Comparison of ENCODE assay signal across 8 cellular contexts in genomic region chr1:35145892-35146549, GRCh38. TPM values are rescaled to one million over a fixed set of nuclear protein-coding genes. Genes with fewer than 3 reads are reported as not detected.
A peak's percentile ranks its signal among the peaks of the same experiment; 100 is the strongest.
DNase-seq lines count a peak whose midpoint lies in the region; ATAC-seq, FAIRE-seq and TF ChIP-seq lines count a peak whose summit lies in the region.
"Not testable (repeated sequence)": the region's sequence is repeated elsewhere in the genome, so short reads cannot be mapped to it uniquely, and the experiment has no call there.

No MANE protein-coding gene starts in this region.

- not testable (repeated sequence) for H2AFZ ChIP-seq in HepG2 (ENCODE audit: low read length)
- peak overlapping the region; percentile 41 for H2AFZ ChIP-seq in osteoblast (ENCODE audit: low read length)

- not testable (repeated sequence) for TF ChIP-seq CTCF in breast epithelium (IDR thresholded peaks at IDR 0.05); esophagus squamous epithelium (IDR thresholded peaks at IDR 0.05); HepG2 (CRISPR knock-in tag; IDR thresholded peaks at IDR 0.05); osteoblast (IDR thresholded peaks at IDR 0.05; ENCODE audit: extremely low read depth, low read depth, low read length)

- H4K20me1 ChIP-seq in HepG2 (ENCODE audit: insufficient read depth, low read length); osteoblast (ENCODE audit: insufficient read depth, low read length): not testable (repeated sequence)

- not testable (repeated sequence) for H3K79me2 ChIP-seq in HepG2 (ENCODE audit: insufficient read depth, low read length); osteoblast (ENCODE audit: insufficient read depth, low read length)

- not testable (repeated sequence) for TF ChIP-seq EP300 in HepG2 (IDR thresholded peaks at IDR 0.05; ENCODE audit: low read depth in 2 of 2, low read length in 2 of 2); HepG2 (CRISPR knock-in tag; IDR thresholded peaks at IDR 0.05; ENCODE audit: borderline replicate concordance)

- H3K4me1 Mint-ChIP-seq in T-helper 1 cell treated with Interleukin-12 subunit alpha and Interleukin-12 subunit beta and Interleukin-4 antibody, amounts not matched to agents 30 μg/mL and 1 μg/mL, for 36 hours (ENCODE audit: low read depth), result not testable (repeated sequence)
- H3K4me1 Mint-ChIP-seq in activated T-cell treated with anti-CD3 and anti-CD28 coated beads, Interleukin-2, amount 50 U/mL, for 24 hours (ENCODE audit: low read depth), result peaks cover 12% of the 10 kb centered on the region

- H3K9me3 ChIP-seq in breast epithelium; esophagus squamous epithelium; HepG2 (ENCODE audit: low read length); osteoblast (ENCODE audit: low read depth, low read length): not testable (repeated sequence)

- H3K4me1 ChIP-seq in breast epithelium; HepG2 (ENCODE audit: insufficient read depth, low read length); osteoblast (ENCODE audit: insufficient read depth, low read length): not testable (repeated sequence)
- peaks cover 0 to 35% (median 4%) of the 10 kb centered on the region in 3 donors for H3K4me1 ChIP-seq in esophagus squamous epithelium

- peak overlapping the region; percentile 57 for H3K27ac Mint-ChIP-seq in T-helper 1 cell treated with Interleukin-12 subunit alpha and Interleukin-12 subunit beta and Interleukin-4 antibody, amounts not matched to agents 30 μg/mL and 1 μg/mL, for 36 hours
- not testable (repeated sequence) for H3K27ac Mint-ChIP-seq in activated T-cell treated with anti-CD3 and anti-CD28 coated beads, Interleukin-2, amount 50 U/mL, for 24 hours

- H3K4me2 ChIP-seq in HepG2 (ENCODE audit: low read depth, low read length), result 0 out of 2 replicates have a peak overlapping the region, but pooled peaks have one; percentile 12
- peak overlapping the region; percentile 51 for H3K4me2 ChIP-seq in osteoblast (ENCODE audit: insufficient read depth, low read length)

- not testable (repeated sequence) for FAIRE-seq in HepG2 (lab: Jason Lieb, UNC)

- H3K4me3 Mint-ChIP-seq in T-helper 1 cell treated with Interleukin-12 subunit alpha and Interleukin-12 subunit beta and Interleukin-4 antibody, amounts not matched to agents 30 μg/mL and 1 μg/mL, for 36 hours; activated T-cell treated with anti-CD3 and anti-CD28 coated beads, Interleukin-2, amount 50 U/mL, for 24 hours: not testable (repeated sequence)

- peak overlapping the region in 1 of 2 donors; percentile 19 for H3K27ac ChIP-seq in breast epithelium
- peak overlapping the region; percentile 13 to 68 (median 50) for H3K27ac ChIP-seq in esophagus squamous epithelium
- H3K27ac ChIP-seq in HepG2 (ENCODE audit: extremely low read length, insufficient read depth, low read length); osteoblast (ENCODE audit: low read depth, low read length): not testable (repeated sequence)

- not testable (repeated sequence) for H3K9me3 Mint-ChIP-seq in T-helper 1 cell treated with Interleukin-12 subunit alpha and Interleukin-12 subunit beta and Interleukin-4 antibody, amounts not matched to agents 30 μg/mL and 1 μg/mL, for 36 hours; activated T-cell treated with anti-CD3 and anti-CD28 coated beads, Interleukin-2, amount 50 U/mL, for 24 hours

- in situ Hi-C loops in HepG2 (cut with HindIII; ENCODE audit: extremely low pct_ligation_motif_present, low pct_unique_long_range_greater_than_20kb), result not testable (repeated sequence)

- H3K9ac ChIP-seq in HepG2 (ENCODE audit: insufficient read depth, low read depth, low read length), result not testable (repeated sequence)

- not testable (repeated sequence) for TF ChIP-seq POLR2A in breast epithelium (IDR thresholded peaks at IDR 0.05); esophagus squamous epithelium (IDR thresholded peaks at IDR 0.05); HepG2 (IDR thresholded peaks at IDR 0.05; ENCODE audit: insufficient read depth in 1 of 2, low read depth in 2 of 2, low read length in 2 of 2)

- H3K36me3 Mint-ChIP-seq in T-helper 1 cell treated with Interleukin-12 subunit alpha and Interleukin-12 subunit beta and Interleukin-4 antibody, amounts not matched to agents 30 μg/mL and 1 μg/mL, for 36 hours (ENCODE audit: low read depth); activated T-cell treated with anti-CD3 and anti-CD28 coated beads, Interleukin-2, amount 50 U/mL, for 24 hours (ENCODE audit: low read depth): not testable (repeated sequence)

- CTCF ChIA-PET in HepG2 (lab: Yijun Ruan, JAX; ENCODE audit: low intra/inter-chr PET ratio, low total read pairs), result not testable (repeated sequence)

- peak; percentile 40; the same call in 2 of the 3 replicates for ATAC-seq in HepG2

- not testable (repeated sequence) for H3K27me3 ChIP-seq in breast epithelium; esophagus squamous epithelium; osteoblast (ENCODE audit: insufficient read depth, low read length)
- H3K27me3 ChIP-seq in HepG2 (ENCODE audit: control insufficient read depth in 1 of 2, insufficient read depth in 2 of 2, low read length in 2 of 2), result peaks cover 0 to 16% of the 10 kb centered on the region in 2 experiments; a peak in 1 of 5 replicates

- BruUV-seq in HepG2 (replicated peaks; lab: Mats Ljungman, UMichigan), result not testable (repeated sequence)

- not testable (repeated sequence) for TF ChIP-seq RAD21 in HepG2 (CRISPR knock-in tag; IDR thresholded peaks at IDR 0.05)

- POLR2A ChIA-PET in HepG2 (lab: Yijun Ruan, JAX), result not testable (repeated sequence)

- H3K4me3 ChIP-seq in breast epithelium (peak overlapping the region in 2 of 3 donors; percentile 34 to 53), esophagus squamous epithelium (peak overlapping the region; percentile 7 to 57 (median 28))
- not testable (repeated sequence) for H3K4me3 ChIP-seq in HepG2 (replicated peaks in 1 of 3; ENCODE audit: insufficient read depth in 1 of 3, low read depth in 2 of 3, low read length in 3 of 3); osteoblast (ENCODE audit: insufficient read depth, low read length)

- 21 to 50% methylated on average over 3 to 5 of the region's 13 CpGs for WGBS in esophagus squamous epithelium, 2 donors
- 21% methylated on average over 7 of the region's 13 CpGs for WGBS in HepG2 (ENCODE audit: low lambda C conversion rate)

- DNase-seq in EL (peak; percentile 5), osteoblast (ENCODE audit: insufficient read length, low spot score, missing footprints) (peak; percentile 35)
- peak; percentile 35 for DNase-seq in activated T-cell treated with anti-CD3 and anti-CD28 coated beads, Interleukin-2, amount 50 U/mL, for 24 hours
- DNase-seq in breast epithelium (ENCODE audit: low spot score in 2 of 2); esophagus squamous epithelium (lab: John Stamatoyannopoulos, UW); HepG2 (ENCODE audit: low spot score): not testable (repeated sequence)
- DNase-seq in stimulated activated CD4-positive, alpha-beta T cell treated with anti-CD3 and anti-CD28 coated beads, Interleukin-4, amount 100 ng/mL, for 1 hour, result peak; percentile 2

- intact Hi-C loops in breast epithelium (cut with DNase I; ENCODE audit: low total_unique reads); esophagus squamous epithelium (cut with DNase I); HepG2 (cut with micrococcal nuclease; ENCODE audit: unreplicated experiment): not testable (repeated sequence)

- not testable (repeated sequence) for H3K27me3 Mint-ChIP-seq in T-helper 1 cell treated with Interleukin-12 subunit alpha and Interleukin-12 subunit beta and Interleukin-4 antibody, amounts not matched to agents 30 μg/mL and 1 μg/mL, for 36 hours (ENCODE audit: low read depth); activated T-cell treated with anti-CD3 and anti-CD28 coated beads, Interleukin-2, amount 50 U/mL, for 24 hours

- H3K36me3 ChIP-seq in breast epithelium; esophagus squamous epithelium; HepG2 (replicated peaks in 1 of 2; ENCODE audit: control insufficient read depth in 1 of 2, insufficient read depth in 2 of 2, low read length in 2 of 2); osteoblast (ENCODE audit: insufficient read depth, low read length): not testable (repeated sequence)

RNA-seq across cellular contexts. Expression of gene SFPQ, which starts 46.9 kb away (rescaled TPM):
- total RNA-seq in breast epithelium, result 100 to 1,000 TPM; 249 to 314 (median 269) TPM
- total RNA-seq in esophagus squamous epithelium, result 100 to 1,000 TPM in 3 of 4 donors, 10 to 100 TPM in 1; 99.6 to 222 (median 155) TPM
- 260 and 292 TPM in 2 replicates for total RNA-seq in HepG2 (2016; rRNA removed; fragmentation: Illumina TruSeq; extraction: Trizol)
- total RNA-seq in HepG2 (2016; cell fraction: cytosol; rRNA removed; fragmentation: Illumina TruSeq; extraction: Trizol; ENCODE audit: low read depth), result 54.6 and 65.9 TPM in 2 replicates
- 237 and 292 TPM in 2 replicates for total RNA-seq in HepG2 (2016; cell fraction: insoluble cytoplasmic fraction; rRNA removed; fragmentation: Illumina TruSeq; extraction: Trizol)
- 101 and 132 TPM in 2 replicates for total RNA-seq in HepG2 (2016; cell fraction: membrane; rRNA removed; fragmentation: Illumina TruSeq; extraction: Trizol)
- 411 and 473 TPM in 2 replicates for total RNA-seq in HepG2 (2016; cell fraction: nucleus; rRNA removed; fragmentation: Illumina TruSeq; extraction: Trizol)
- 76.7 and 101 TPM in 2 replicates for polyA plus RNA-seq in HepG2 (2011; rRNA removed)
- polyA plus RNA-seq in HepG2 (2011; cell fraction: cytosol; rRNA removed), result 18.6 and 20.5 TPM in 2 replicates
- 225 and 256 TPM in 2 replicates for polyA plus RNA-seq in HepG2 (2011; cell fraction: nucleus; rRNA removed)
- 145 and 183 TPM in 2 replicates for polyA plus RNA-seq in HepG2 (2012)
- polyA plus RNA-seq in HepG2 (2016; cell fraction: cytosol; fragmentation: Illumina TruSeq; extraction: Trizol; ENCODE audit: low read depth), result 27.6 and 28.9 TPM in 2 replicates
- 284 and 302 TPM in 2 replicates for polyA plus RNA-seq in HepG2 (2016; cell fraction: insoluble cytoplasmic fraction; fragmentation: Illumina TruSeq; extraction: Trizol; ENCODE audit: low read depth)
- polyA plus RNA-seq in HepG2 (2016; cell fraction: membrane; fragmentation: Illumina TruSeq; extraction: Trizol; ENCODE audit: low read depth), result 44.6 and 59.5 TPM in 2 replicates
- polyA plus RNA-seq in HepG2 (2016; cell fraction: nucleus; fragmentation: Illumina TruSeq; extraction: Trizol; ENCODE audit: insufficient read depth, low read depth), result 714 and 721 TPM in 2 replicates
- 40.6 and 55.3 TPM in 2 replicates for polyA minus RNA-seq in HepG2 (2011; rRNA and poly(A)+ RNA removed; ENCODE audit: low replicate concordance)
- 27.8 and 30.1 TPM in 2 replicates for polyA minus RNA-seq in HepG2 (2011; cell fraction: cytosol; rRNA and poly(A)+ RNA removed)
- 397 and 453 TPM in 2 replicates for polyA minus RNA-seq in HepG2 (2011; cell fraction: nucleus; rRNA and poly(A)+ RNA removed)
- total RNA-seq in osteoblast, result 163 and 187 TPM in 2 replicates
